Comparison of ENCODE assay signal across 13 cellular contexts in genomic region chrX:70755850-70756249, GRCh38.
DNase-seq lines count a peak whose midpoint lies in the region; ATAC-seq and TF ChIP-seq lines count a peak whose summit lies in the region.
"Had no signal": no experiment of that assay in that cellular context is flagged by ENCODE, and none has a peak within 500 bp of the region (broad histone marks: within the 10 kb centered on the region; RNA-seq: fewer than 3 reads in every experiment).

No MANE protein-coding gene starts in this region.

- DNase-seq in activated CD8-positive, alpha-beta memory T cell treated with anti-CD3 and anti-CD28 coated beads for 4 hours (ENCODE audit: low read depth in 2 of 2): peak; percentile 8 to 9
- DNase-seq in central memory CD4-positive, alpha-beta T cell: peak; percentile 63
- peak; percentile 18 to 65 (median 24) for DNase-seq in stimulated activated CD4-positive, alpha-beta T cell treated with anti-CD3 and anti-CD28 coated beads, TNF-alpha, amount 100 ng/mL, for 24 hours (ENCODE audit: low read depth in 3 of 3)
- DNase-seq in heart left ventricle: no peak
- DNase-seq in GM10266 (ENCODE audit: extremely low spot score): no peak
- DNase-seq in NCI-H1417 (lab: John Stamatoyannopoulos, UW): no peak
- DNase-seq in UCSD-AML1 (lab: John Stamatoyannopoulos, UW; ENCODE audit: unreplicated experiment): no peak
- DNase-seq: anterior cingulate cortex, lower lobe of right lung, NCI-H1417 treated with DMSO at 0.1 percent for 48 hours had no signal

- TF ChIP-seq POLR2A in heart left ventricle (IDR thresholded peaks at IDR 0.05): no peak

- no peaks in the 10 kb centered on the region for H3K9me3 ChIP-seq in HUES64 (ENCODE audit: insufficient read depth, low read depth, low read length)
- no peaks in the 10 kb centered on the region for H3K9me3 ChIP-seq in heart left ventricle
- H3K9me3 ChIP-seq: esophagus muscularis mucosa, lower lobe of right lung had no signal

- TF ChIP-seq CTCF in heart left ventricle (IDR thresholded peaks at IDR 0.05) (no peak), GM10266 (IDR thresholded peaks at IDR 0.05; ENCODE audit: control insufficient read depth, insufficient read depth, low read depth, missing control alignments) (no peak)

- no peak for ATAC-seq in heart left ventricle
- ATAC-seq: lower lobe of right lung had no signal

- H3K27ac ChIP-seq in HUES64 (ENCODE audit: low read depth, low read length) (peak overlapping the region; percentile 40; the same call in 1 of the 2 replicates), heart left ventricle (no peak overlapping the region)
- H3K27ac ChIP-seq: BLaER1 treated with 17β-estradiol and CSF1 and Interleukin-3, amounts not matched to agents 10 nM and 100 nM; esophagus muscularis mucosa; lower lobe of right lung had no signal

- H3K36me3 ChIP-seq in HUES64 (ENCODE audit: insufficient read depth, low read length) (no peaks in the 10 kb centered on the region), heart left ventricle (no peaks in the 10 kb centered on the region)
- H3K36me3 ChIP-seq: BLaER1 treated with 17β-estradiol and CSF1 and Interleukin-3, amounts not matched to agents 10 nM and 100 nM; esophagus muscularis mucosa; lower lobe of right lung had no signal

- no peak overlapping the region for H3K9ac ChIP-seq in HUES64 (ENCODE audit: low read depth, low read length)
- H3K9ac ChIP-seq: BLaER1 treated with 17β-estradiol and CSF1 and Interleukin-3, amounts not matched to agents 10 nM and 100 nM had no signal

- no peaks in the 10 kb centered on the region for H3K4me1 ChIP-seq in HUES64 (ENCODE audit: insufficient read depth, low read length)
- H3K4me1 ChIP-seq in heart left ventricle: no peaks in the 10 kb centered on the region
- H3K4me1 ChIP-seq: BLaER1 treated with 17β-estradiol and CSF1 and Interleukin-3, amounts not matched to agents 10 nM and 100 nM; esophagus muscularis mucosa; lower lobe of right lung had no signal

- H3K27me3 ChIP-seq in HUES64 (ENCODE audit: insufficient read depth, low read length): no peaks in the 10 kb centered on the region
- peaks cover 0 to 18% (median 0%) of the 10 kb centered on the region in 9 donors for H3K27me3 ChIP-seq in heart left ventricle
- H3K27me3 ChIP-seq: esophagus muscularis mucosa had no signal

- intact Hi-C loops in heart left ventricle (cut with DNase I): no loop called here

- H3K4me3 ChIP-seq in HUES64 (ENCODE audit: low read length) (no peak overlapping the region), heart left ventricle (no peak overlapping the region)
- H3K4me3 ChIP-seq: BLaER1 treated with 17β-estradiol and CSF1 and Interleukin-3, amounts not matched to agents 10 nM and 100 nM; esophagus muscularis mucosa; lower lobe of right lung had no signal

- WGBS in HUES64: 37% methylated on average over 12 of the region's 12 CpGs
- 67 to 78% (median 73%) methylated on average over 12 of the region's 12 CpGs for WGBS in heart left ventricle, 4 donors

Comparison
In these comparisons a context has a peak if more than half of its experiments do, and no peak if none do; other contexts are left out.
1. DNase-seq: peak in activated CD8-positive, alpha-beta memory T cell treated with anti-CD3 and anti-CD28 coated beads for 4 hours (2 of 2), central memory CD4-positive, alpha-beta T cell (single experiment) and stimulated activated CD4-positive, alpha-beta T cell treated with anti-CD3 and anti-CD28 coated beads, TNF-alpha, amount 100 ng/mL, for 24 hours (3 of 3); none in heart left ventricle (0 of 5), GM10266 (single experiment), NCI-H1417 (0 of 3) and UCSD-AML1 (single experiment).